Comparison of ENCODE assay signal across 17 cellular contexts in genomic region chr10:18158698-18159342, GRCh38. TPM values are rescaled to one million over a fixed set of nuclear protein-coding genes. Genes with fewer than 3 reads are reported as not detected.
DNase-seq lines count a peak whose midpoint lies in the region; ATAC-seq and TF ChIP-seq lines count a peak whose summit lies in the region.
"Had no signal": no experiment of that assay in that cellular context is flagged by ENCODE, and none has a peak within 500 bp of the region (broad histone marks: within the 10 kb centered on the region; RNA-seq: fewer than 3 reads in every experiment).

No MANE protein-coding gene starts in this region.

- TF ChIP-seq EP300 in sigmoid colon (IDR thresholded peaks at IDR 0.05) (peak in 2 of 4 donors; percentile 49 to 81), upper lobe of left lung (IDR thresholded peaks at IDR 0.05) (no peak)

- POLR2A ChIA-PET in HEK293 (lab: Yijun Ruan, JAX) (no interaction called here), HEK293T (lab: Yijun Ruan, JAX) (no interaction called here)

- H3K27ac ChIP-seq in HEK293 (ENCODE audit: extremely low read depth, low read depth, low read length): no peak overlapping the region
- peak overlapping the region in 3 of 12 donors; percentile 1 to 61 (median 12) for H3K27ac ChIP-seq in heart left ventricle
- peak overlapping the region; percentile 73 to 86 (median 80) for H3K27ac ChIP-seq in sigmoid colon
- no peak overlapping the region for H3K27ac ChIP-seq in upper lobe of left lung
- H3K27ac ChIP-seq: KMS-11, neutrophil, PC-9 had no signal

- H3K4me1 ChIP-seq in HEK293 (ENCODE audit: control insufficient read depth, insufficient read depth, low read length) (no peaks in the 10 kb centered on the region), heart left ventricle (peaks cover 0 to 10% (median 0%) of the 10 kb centered on the region in 12 donors), sigmoid colon (peaks cover 0 to 47% (median 28%) of the 10 kb centered on the region in 4 donors), upper lobe of left lung (no peaks in the 10 kb centered on the region)

- TF ChIP-seq CTCF in HEK293 (tag by site-specific recombination; IDR thresholded peaks at IDR 0.05): no peak
- no peak for TF ChIP-seq CTCF in astrocyte of the spinal cord (IDR thresholded peaks at IDR 0.05; ENCODE audit: low read depth, low read length)
- no peak for TF ChIP-seq CTCF in heart left ventricle (IDR thresholded peaks at IDR 0.05)
- no peak for TF ChIP-seq CTCF in sigmoid colon (IDR thresholded peaks at IDR 0.05)
- TF ChIP-seq CTCF in upper lobe of left lung (IDR thresholded peaks at IDR 0.05): no peak

- CTCF ChIA-PET in HEK293 (lab: Yijun Ruan, JAX): no interaction called here
- CTCF ChIA-PET in HEK293T (lab: Yijun Ruan, JAX): no interaction called here

- H3K9me3 ChIP-seq in HEK293 (ENCODE audit: control insufficient read depth, insufficient read depth, low read depth, low read length) (no peaks in the 10 kb centered on the region), heart left ventricle (no peaks in the 10 kb centered on the region), sigmoid colon (no peaks in the 10 kb centered on the region), upper lobe of left lung (no peaks in the 10 kb centered on the region)
- H3K9me3 ChIP-seq: neutrophil had no signal

- DNase-seq in astrocyte of the spinal cord (ENCODE audit: low read depth, low spot score) (peak; percentile 44), heart left ventricle (no peak), sigmoid colon (no peak), upper lobe of left lung (no peak), medulla oblongata (ENCODE audit: extremely low spot score) (no peak), HEK293T (ENCODE audit: extremely low spot score) (no peak)
- DNase-seq in stimulated activated CD4-positive, alpha-beta T cell treated with anti-CD3 and anti-CD28 coated beads, Interleukin-4, amount 100 ng/mL, for 24 hours: no peak
- DNase-seq: activated CD4-positive, CD25-positive, alpha-beta regulatory T cell; activated naive CD4-positive, alpha-beta T cell treated with Interleukin-2 at 50 U/mL for 16 hours; central memory CD4-positive, alpha-beta T cell; NCI-H526 treated with DMSO at 0.1 percent for 48 hours; PC-9 had no signal

- WGBS in heart left ventricle, 4 donors: 52 to 71% (median 69%) methylated on average over 6 of the region's 6 CpGs
- WGBS in sigmoid colon, 2 donors: 50 to 78% methylated on average over 6 of the region's 6 CpGs
- 68 to 78% methylated on average over 6 of the region's 6 CpGs for WGBS in upper lobe of left lung, 2 donors

- H3K27me3 ChIP-seq in heart left ventricle (no peaks in the 10 kb centered on the region), sigmoid colon (no peaks in the 10 kb centered on the region), upper lobe of left lung (no peaks in the 10 kb centered on the region)
- H3K27me3 ChIP-seq: neutrophil had no signal

- TF ChIP-seq POLR2A in heart left ventricle (IDR thresholded peaks at IDR 0.05) (no peak), sigmoid colon (IDR thresholded peaks at IDR 0.05) (no peak), upper lobe of left lung (IDR thresholded peaks at IDR 0.05) (no peak)

- peaks cover 0 to 3% of the 10 kb centered on the region in 2 experiments; a peak in 1 of 3 replicates for H3K36me3 ChIP-seq in HEK293 (ENCODE audit: control insufficient read depth in 2 of 2, insufficient read depth in 1 of 2, low read length in 2 of 2)
- H3K36me3 ChIP-seq in heart left ventricle: no peaks in the 10 kb centered on the region
- no peaks in the 10 kb centered on the region for H3K36me3 ChIP-seq in sigmoid colon
- no peaks in the 10 kb centered on the region for H3K36me3 ChIP-seq in upper lobe of left lung
- H3K36me3 ChIP-seq: neutrophil had no signal

- ATAC-seq in heart left ventricle (peak in 3 of 4 donors; percentile 40 to 46 (median 44)), upper lobe of left lung (ENCODE audit: low FRiP score in 2 of 2) (no peak)
- ATAC-seq: HCT116 had no signal

- no peak overlapping the region for H3K4me3 ChIP-seq in HEK293 (ENCODE audit: low read depth, low read length)
- H3K4me3 ChIP-seq in astrocyte of the spinal cord (ENCODE audit: low read depth, low read length): no peak overlapping the region
- H3K4me3 ChIP-seq in heart left ventricle: no peak overlapping the region
- H3K4me3 ChIP-seq in sigmoid colon: peak overlapping the region in 3 of 4 donors; percentile 16 to 31 (median 22)
- H3K4me3 ChIP-seq in upper lobe of left lung: no peak overlapping the region
- H3K4me3 ChIP-seq: PC-9 had no signal

- intact Hi-C loops in heart left ventricle (cut with DNase I): no loop called here
- intact Hi-C loops in sigmoid colon (cut with DNase I): loop anchor here (5.0 kb wide), 1 partner anchor 38 kb away; no protein-coding TSS in a partner anchor

- in situ Hi-C loops in astrocyte of the spinal cord (cut with HindIII; ENCODE audit: low sequenced_read_pairs): no loop called here

TF ChIP-seq in HEK293, 187 proteins besides CTCF, POLR2A, EP300 and RAD21:
- TF ChIP-seq ZNF366 (tag by site-specific recombination; conservative IDR thresholded peaks at IDR 0.05) (0 out of 2 replicates have a peak, but pooled peaks have one; percentile 29), AEBP2 (tag by site-specific recombination; IDR thresholded peaks at IDR 0.05; ENCODE audit: borderline replicate concordance) (no peak), ZNF549 (tag by site-specific recombination; IDR thresholded peaks at IDR 0.05) (no peak), ZNF341 (tag by site-specific recombination; IDR thresholded peaks at IDR 0.05; ENCODE audit: low read depth) (peak; percentile 27; the same call in 1 of the 2 replicates), ZNF571 (tag by site-specific recombination; IDR thresholded peaks at IDR 0.05) (no peak)

TF ChIP-seq in HEK293T, 16 proteins besides CTCF, POLR2A, EP300 and RAD21:
- TF ChIP-seq FOXM1 (IDR thresholded peaks at IDR 0.05; ENCODE audit: borderline replicate concordance): no peak
- no peak for TF ChIP-seq ZNF384 (IDR thresholded peaks at IDR 0.05)

RNA-seq across cellular contexts. Expression of gene CACNB2, which starts 18.6 kb away (rescaled TPM):
- total RNA-seq in heart left ventricle: 10 to 100 TPM; 28.2 to 63.2 (median 35.9) TPM
- 10 to 100 TPM; 11.4 to 16.8 TPM for polyA plus RNA-seq in heart left ventricle
- total RNA-seq in sigmoid colon: 10 to 100 TPM; 36.0 to 85.3 (median 66.8) TPM
- polyA plus RNA-seq in sigmoid colon: 1 to 10 TPM; 1.2 to 4.7 (median 2.4) TPM
- 1 to 10 TPM; 1.4 to 6.3 (median 2.9) TPM for total RNA-seq in upper lobe of left lung
- total RNA-seq: endothelial cell of umbilical vein, PC-9 had no signal
- polyA plus RNA-seq: endothelial cell of umbilical vein had no signal

Comparison
In these comparisons a context has a peak if more than half of its experiments do, and no peak if none do; other contexts are left out.
1. H3K27ac ChIP-seq: peak in sigmoid colon (4 of 4); none in HEK293 (single experiment) and upper lobe of left lung (0 of 4).
2. H3K4me3 ChIP-seq: peak in sigmoid colon (3 of 4); none in HEK293 (single experiment), astrocyte of the spinal cord (single experiment), heart left ventricle (0 of 12) and upper lobe of left lung (0 of 4).
3. ATAC-seq: peak in heart left ventricle (3 of 4); none in upper lobe of left lung (0 of 2).
4. RNA of gene CACNB2, which starts 18.6 kb away (total RNA-seq): 36.0 to 85.3 TPM in sigmoid colon and 28.2 to 63.2 TPM in heart left ventricle; 1.4 to 6.3 TPM in upper lobe of left lung; every median in the first group is over 4 times any median in the second.